9 cellular contexts compared by ENCODE assay signal in the genomic region with DNA sequence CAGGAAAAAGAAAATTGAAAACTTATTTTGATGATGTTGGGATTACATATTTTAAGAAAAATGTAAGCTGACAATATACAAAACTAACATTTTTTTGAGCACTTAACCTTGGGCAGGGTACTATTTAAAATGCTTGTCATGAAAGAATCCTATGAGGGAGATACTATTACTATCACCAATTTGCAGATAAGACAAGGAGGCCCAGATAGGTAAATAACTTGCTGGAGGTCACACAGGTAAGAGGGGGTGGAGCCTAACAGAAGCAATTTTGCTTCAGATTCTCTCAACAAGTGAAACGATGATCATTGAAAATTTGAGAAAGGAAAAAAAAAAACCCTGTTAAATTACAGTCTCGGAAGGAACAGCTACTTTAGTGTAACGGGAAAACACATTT. TPM values are rescaled to one million over a fixed set of nuclear protein-coding genes. Genes with fewer than 3 reads are reported as not detected.
DNase-seq lines count a peak whose midpoint lies in the region; ATAC-seq and TF ChIP-seq lines count a peak whose summit lies in the region.
"Had no signal": no experiment of that assay in that cellular context is flagged by ENCODE, and none has a peak within 500 bp of the region (broad histone marks: within the 10 kb centered on the region; RNA-seq: fewer than 3 reads in every experiment).

No MANE protein-coding gene starts in this region.

- TF ChIP-seq CTCF in CD8-positive, alpha-beta T cell (IDR thresholded peaks at IDR 0.05), result no peak
- no peak for TF ChIP-seq CTCF in cardiac fibroblast (IDR thresholded peaks at IDR 0.05; ENCODE audit: low read depth, low read length)
- TF ChIP-seq CTCF in nephron (IDR thresholded peaks at IDR 0.05; ENCODE audit: unreplicated experiment in 3 of 3), result no peak

- no peaks in the 10 kb centered on the region for H3K9me3 Mint-ChIP-seq in CD8-positive, alpha-beta T cell
- no peaks in the 10 kb centered on the region for H3K9me3 Mint-ChIP-seq in nephron

- no peaks in the 10 kb centered on the region for H3K27me3 Mint-ChIP-seq in CD8-positive, alpha-beta T cell (ENCODE audit: low read depth)
- H3K27me3 Mint-ChIP-seq in nephron (ENCODE audit: low read depth), result no peaks in the 10 kb centered on the region

- no peak for ATAC-seq in CD8-positive, alpha-beta T cell
- ATAC-seq in HG02938 (IDR thresholded peaks at IDR 0.05; ENCODE audit: unreplicated experiment), result no peak
- ATAC-seq: foreskin keratinocyte had no signal

- no peaks in the 10 kb centered on the region for H3K9me3 ChIP-seq in CD8-positive, alpha-beta T cell (ENCODE audit: low read length)
- H3K9me3 ChIP-seq in MG63, result no peaks in the 10 kb centered on the region

- CTCF ChIA-PET in CD8-positive, alpha-beta T cell (lab: Charles Lee), result interaction anchor here (1.0 kb wide), 1 partner anchor 32 kb away, joined by 3 read pairs; no protein-coding TSS in a partner anchor

- no peaks in the 10 kb centered on the region for H3K27me3 ChIP-seq in CD8-positive, alpha-beta T cell (ENCODE audit: insufficient read depth, low read length)
- no peaks in the 10 kb centered on the region for H3K27me3 ChIP-seq in MG63
- H3K27me3 ChIP-seq: foreskin keratinocyte had no signal

- peak overlapping the region; percentile 99 for H3K27ac Mint-ChIP-seq in CD8-positive, alpha-beta T cell
- H3K27ac Mint-ChIP-seq in nephron, result peak overlapping the region; percentile 60 to 100 (median 99)

- H3K4me1 ChIP-seq in CD8-positive, alpha-beta T cell (ENCODE audit: insufficient read depth, low read length), result peaks cover 33% of the 10 kb centered on the region

- peaks cover 47% of the 10 kb centered on the region for H3K4me1 Mint-ChIP-seq in CD8-positive, alpha-beta T cell (ENCODE audit: low read depth)
- H3K4me1 Mint-ChIP-seq in nephron, result peaks cover 27% of the 10 kb centered on the region

- intact Hi-C loops in CD8-positive, alpha-beta T cell (cut with DNase I, micrococcal nuclease), result loop anchor here (5.0 kb wide), 4 partner anchors 67 to 928 kb away; a partner anchor contains a TSS

- H3K27ac ChIP-seq in CD8-positive, alpha-beta T cell (ENCODE audit: low read depth, low read length), result no peak overlapping the region

- no peak for DNase-seq in CD8-positive, alpha-beta T cell
- no peak for DNase-seq in MG63
- DNase-seq in cardiac fibroblast (ENCODE audit: low read depth in 2 of 2), result no peak
- DNase-seq in H4 (ENCODE audit: low spot score), result no peak
- DNase-seq in NCI-H2107 (lab: John Stamatoyannopoulos, UW), result no peak
- DNase-seq in AML-193 (lab: John Stamatoyannopoulos, UW), result no peak

- H3K4me3 Mint-ChIP-seq in CD8-positive, alpha-beta T cell, result peak overlapping the region; percentile 96
- H3K4me3 Mint-ChIP-seq in nephron, result peak overlapping the region; percentile 82 to 95 (median 82)

- peaks cover 58% of the 10 kb centered on the region for H3K36me3 Mint-ChIP-seq in CD8-positive, alpha-beta T cell
- H3K36me3 Mint-ChIP-seq in nephron (ENCODE audit: low read depth), result peaks cover 34% of the 10 kb centered on the region

- no peak overlapping the region for H3K4me3 ChIP-seq in CD8-positive, alpha-beta T cell (ENCODE audit: low read depth, low read length)
- H3K4me3 ChIP-seq in MG63, result peak overlapping the region; percentile 91
- peak overlapping the region; percentile 64 to 92 for H3K4me3 ChIP-seq in cardiac fibroblast (replicated peaks in 1 of 2; ENCODE audit: low read depth in 2 of 2, low read length in 2 of 2)

- POLR2A ChIA-PET in CD8-positive, alpha-beta T cell (lab: Charles Lee), result interaction anchor here (1.4 to 6.5 kb wide), 3 partner anchors 49 to 179 kb away, joined by 3 to 57 read pairs (median 4); a partner anchor contains a TSS

- H3K36me3 ChIP-seq in CD8-positive, alpha-beta T cell (ENCODE audit: insufficient read depth, low read length), result peaks cover 12% of the 10 kb centered on the region
- H3K36me3 ChIP-seq in MG63, result peaks cover 66% of the 10 kb centered on the region

RNA-seq across cellular contexts. Expression of a gene that starts 1.2 kb away (rescaled TPM):
- total RNA-seq in CD8-positive, alpha-beta T cell, result 10 to 100 TPM; 17.6 to 23.5 TPM
- 52.3 and 55.3 TPM in 2 replicates for total RNA-seq in MG63 (2014; rRNA removed; shearing (Covaris generic); ENCODE audit: low replicate concordance)
- total RNA-seq in H4 (2014; rRNA removed; shearing (Covaris generic)), result 96.9 and 163 TPM in 2 replicates

RNA-seq across cellular contexts. Expression of a gene that starts 2.1 kb away (rescaled TPM):
- total RNA-seq in CD8-positive, alpha-beta T cell, result 100 to 1,000 TPM; 418 to 422 TPM
- total RNA-seq in MG63 (2014; rRNA removed; shearing (Covaris generic); ENCODE audit: low replicate concordance), result 83.7 and 124 TPM in 2 replicates
- total RNA-seq in H4 (2014; rRNA removed; shearing (Covaris generic)), result 222 and 434 TPM in 2 replicates

RNA-seq across cellular contexts. Expression of a gene that starts 47.8 kb away (rescaled TPM):
- total RNA-seq in CD8-positive, alpha-beta T cell, result 10 to 100 TPM; 11.0 to 11.9 TPM
- 29.4 and 32.0 TPM in 2 replicates for total RNA-seq in MG63 (2014; rRNA removed; shearing (Covaris generic); ENCODE audit: low replicate concordance)
- 76.5 and 87.3 TPM in 2 replicates for total RNA-seq in H4 (2014; rRNA removed; shearing (Covaris generic))

RNA-seq across cellular contexts. Expression of a gene that starts 49.2 kb away (rescaled TPM):
- under 1 TPM; 0.22 to 0.33 TPM for total RNA-seq in CD8-positive, alpha-beta T cell
- 0.72 and 1.1 TPM in 2 replicates for total RNA-seq in MG63 (2014; rRNA removed; shearing (Covaris generic); ENCODE audit: low replicate concordance)
- 1.2 and 3.1 TPM in 2 replicates for total RNA-seq in H4 (2014; rRNA removed; shearing (Covaris generic))
